9 cellular contexts compared by ENCODE assay signal in genomic region chr9:27489087-27489876, GRCh38. TPM values are rescaled to one million over a fixed set of nuclear protein-coding genes. Genes with fewer than 3 reads are reported as not detected.
DNase-seq lines count a peak whose midpoint lies in the region; ATAC-seq lines count a peak whose summit lies in the region.
"Had no signal": no experiment of that assay in that cellular context is flagged by ENCODE, and none has a peak within 500 bp of the region (broad histone marks: within the 10 kb centered on the region; RNA-seq: fewer than 3 reads in every experiment).

No MANE protein-coding gene starts in this region.

- H3K27ac Mint-ChIP-seq in activated naive CD4-positive, alpha-beta T cell treated with anti-CD3 and anti-CD28 coated beads for 36 hours: no peak overlapping the region
- no peak overlapping the region for H3K27ac Mint-ChIP-seq in stimulated activated naive CD8-positive, alpha-beta T cell treated with anti-CD3 and anti-CD28 coated beads, Interleukin-15, amount 100 ng/mL, for 72 hours

- CTCF ChIA-PET in activated naive CD4-positive, alpha-beta T cell treated with anti-CD3 and anti-CD28 coated beads for 36 hours (lab: Charles Lee): interaction anchor here (0.7 to 1.6 kb wide), 3 partner anchors 29 to 157 kb away, joined by 3 to 5 read pairs (median 4); no protein-coding TSS in a partner anchor

- intact Hi-C loops in activated naive CD4-positive, alpha-beta T cell treated with anti-CD3 and anti-CD28 coated beads for 36 hours (cut with micrococcal nuclease): loop anchor here (1.0 to 2.0 kb wide), 3 partner anchors 10 to 28 kb away; no protein-coding TSS in a partner anchor

- peaks cover 3% of the 10 kb centered on the region for H3K9me3 Mint-ChIP-seq in activated naive CD4-positive, alpha-beta T cell treated with anti-CD3 and anti-CD28 coated beads for 36 hours
- peaks cover 4 to 8% of the 10 kb centered on the region in 2 donors for H3K9me3 Mint-ChIP-seq in stimulated activated naive CD8-positive, alpha-beta T cell treated with anti-CD3 and anti-CD28 coated beads, Interleukin-15, amount 100 ng/mL, for 72 hours

- H3K4me3 Mint-ChIP-seq in activated naive CD4-positive, alpha-beta T cell treated with anti-CD3 and anti-CD28 coated beads for 36 hours: no peak overlapping the region
- no peak overlapping the region for H3K4me3 Mint-ChIP-seq in stimulated activated naive CD8-positive, alpha-beta T cell treated with anti-CD3 and anti-CD28 coated beads, Interleukin-15, amount 100 ng/mL, for 72 hours

- peak; percentile 94 for ATAC-seq in HG02798 (IDR thresholded peaks at IDR 0.05; ENCODE audit: poor library complexity, unreplicated experiment)
- peak; percentile 31 for ATAC-seq in stimulated activated naive CD8-positive, alpha-beta T cell treated with anti-CD3 and anti-CD28 coated beads, Interleukin-15, amount 100 ng/mL, for 72 hours

- peak; percentile 20 for DNase-seq in activated naive CD4-positive, alpha-beta T cell treated with anti-CD3 and anti-CD28 coated beads for 36 hours
- no peak for DNase-seq in activated naive CD4-positive, alpha-beta T cell (lab: John Stamatoyannopoulos, UW)
- DNase-seq in NCI-H526 (lab: John Stamatoyannopoulos, UW) (peak; percentile 46 to 57), dedifferentiated amniotic fluid mesenchymal stem cell (ENCODE audit: extremely low spot score) (no peak), DMS53 treated with DMSO at 0.1 percent for 48 hours (lab: John Stamatoyannopoulos, UW; ENCODE audit: unreplicated experiment) (no peak), DMS 273 (lab: John Stamatoyannopoulos, UW; ENCODE audit: unreplicated experiment) (no peak)
- no peak for DNase-seq in stimulated activated naive CD8-positive, alpha-beta T cell treated with anti-CD3 and anti-CD28 coated beads, Interleukin-15, amount 100 ng/mL, for 72 hours

- H3K27me3 Mint-ChIP-seq in activated naive CD4-positive, alpha-beta T cell treated with anti-CD3 and anti-CD28 coated beads for 36 hours (ENCODE audit: low read depth): no peaks in the 10 kb centered on the region
- H3K27me3 Mint-ChIP-seq in stimulated activated naive CD8-positive, alpha-beta T cell treated with anti-CD3 and anti-CD28 coated beads, Interleukin-15, amount 100 ng/mL, for 72 hours: no peaks in the 10 kb centered on the region

- peaks cover 25% of the 10 kb centered on the region for H3K4me1 Mint-ChIP-seq in activated naive CD4-positive, alpha-beta T cell treated with anti-CD3 and anti-CD28 coated beads for 36 hours (ENCODE audit: low read depth)
- H3K4me1 Mint-ChIP-seq in stimulated activated naive CD8-positive, alpha-beta T cell treated with anti-CD3 and anti-CD28 coated beads, Interleukin-15, amount 100 ng/mL, for 72 hours: peaks cover 33% of the 10 kb centered on the region

- H3K36me3 Mint-ChIP-seq in activated naive CD4-positive, alpha-beta T cell treated with anti-CD3 and anti-CD28 coated beads for 36 hours (ENCODE audit: low read depth): peaks cover 4% of the 10 kb centered on the region

RNA-seq across cellular contexts. Expression of gene IFNK, which starts 34.8 kb away (rescaled TPM):
- under 1 TPM in 1 of 2 experiments, not detected in 1; 0.24 TPM for total RNA-seq in activated naive CD4-positive, alpha-beta T cell treated with anti-CD3 and anti-CD28 coated beads for 36 hours
- total RNA-seq: OCI-LY7 had no signal

RNA-seq across cellular contexts. Expression of gene MOB3B, which starts 40.3 kb away (rescaled TPM):
- 1 to 10 TPM; 3.0 to 3.2 TPM for total RNA-seq in activated naive CD4-positive, alpha-beta T cell treated with anti-CD3 and anti-CD28 coated beads for 36 hours

Comparison
In these comparisons a context has a peak if more than half of its experiments do, and no peak if none do; other contexts are left out.
1. DNase-seq: peak in activated naive CD4-positive, alpha-beta T cell treated with anti-CD3 and anti-CD28 coated beads for 36 hours (single experiment) and NCI-H526 (2 of 2); none in activated naive CD4-positive, alpha-beta T cell (0 of 4), stimulated activated naive CD8-positive, alpha-beta T cell treated with anti-CD3 and anti-CD28 coated beads, Interleukin-15, amount 100 ng/mL, for 72 hours (0 of 2), dedifferentiated amniotic fluid mesenchymal stem cell (single experiment), DMS53 treated with DMSO at 0.1 percent for 48 hours (single experiment) and DMS 273 (single experiment).